Comparison of ENCODE assay signal across 17 cellular contexts in the genomic region with DNA sequence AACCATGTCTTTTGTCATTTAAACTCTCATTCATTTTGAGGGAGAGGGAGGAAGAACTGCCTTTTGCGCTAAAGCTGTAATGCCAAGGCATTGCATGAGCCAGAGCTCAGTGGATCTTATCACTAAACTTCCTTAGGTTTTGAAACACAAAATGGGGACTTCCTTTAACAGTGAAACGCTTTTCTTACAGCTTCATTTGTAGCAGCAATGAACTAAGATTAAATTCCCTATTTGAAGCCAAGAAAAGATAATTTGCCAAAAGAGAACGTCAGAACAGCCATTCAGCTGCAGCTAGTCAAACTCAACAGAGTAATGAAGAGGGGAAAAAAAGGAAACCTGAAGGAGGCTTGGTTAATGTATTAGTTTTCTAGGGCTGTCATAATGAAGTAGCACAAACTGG.
DNase-seq lines count a peak whose midpoint lies in the region; ATAC-seq and TF ChIP-seq lines count a peak whose summit lies in the region.
"Had no signal": no experiment of that assay in that cellular context is flagged by ENCODE, and none has a peak within 500 bp of the region (broad histone marks: within the 10 kb centered on the region; RNA-seq: fewer than 3 reads in every experiment).

No MANE protein-coding gene starts in this region.

- no peak for DNase-seq in IMR-90
- DNase-seq in epithelial cell of prostate (ENCODE audit: low read depth, low spot score): no peak
- peak in 1 of 3 donors; percentile 13 for DNase-seq in right cardiac atrium
- peak; percentile 7 for DNase-seq in putamen (ENCODE audit: low spot score)
- no peak for DNase-seq in esophagus squamous epithelium (lab: John Stamatoyannopoulos, UW)
- no peak for DNase-seq in osteocyte (ENCODE audit: extremely low spot score, unreplicated experiment)
- DNase-seq in NOMO-1 treated with dmso at 0.1 percent for 144 hours (lab: John Stamatoyannopoulos, UW; ENCODE audit: unreplicated experiment): no peak
- no peak for DNase-seq in CD8-positive, alpha-beta T cell
- DNase-seq: ACHN, AML-193, HCEC 1CT, NCI-H1417, NCI-H187 treated with DMSO at 0.1 percent for 48 hours, NCI-H345, NCI-H526, RPMI8226 had no signal

- no peak overlapping the region for H2BK5ac ChIP-seq in IMR-90 (ENCODE audit: low read depth, low read length, poor library complexity, severe bottlenecking)

- intact Hi-C loops in IMR-90 (cut with micrococcal nuclease): no loop called here
- intact Hi-C loops in right cardiac atrium (cut with DNase I): no loop called here
- intact Hi-C loops in esophagus squamous epithelium (cut with DNase I): no loop called here
- intact Hi-C loops in CD8-positive, alpha-beta T cell (cut with DNase I, micrococcal nuclease): no loop called here

- peaks cover 10% of the 10 kb centered on the region for H3K9me3 Mint-ChIP-seq in osteocyte (ENCODE audit: unreplicated experiment)
- no peaks in the 10 kb centered on the region for H3K9me3 Mint-ChIP-seq in CD8-positive, alpha-beta T cell

- WGBS in IMR-90 (ENCODE audit: extremely low coverage in 2 of 2, insufficient read length in 1 of 2), 2 experiments: no CpG with 5 or more reads among the region's 3 CpGs
- WGBS in right cardiac atrium: 29% methylated on average over 3 of the region's 3 CpGs
- 39 to 49% methylated on average over 3 of the region's 3 CpGs for WGBS in esophagus squamous epithelium, 2 donors

- TF ChIP-seq RAD21 in IMR-90 (IDR thresholded peaks at IDR 0.05; ENCODE audit: low read length): no peak

- peaks cover 87% of the 10 kb centered on the region for H3K4me1 Mint-ChIP-seq in osteocyte (ENCODE audit: unreplicated experiment)
- no peaks in the 10 kb centered on the region for H3K4me1 Mint-ChIP-seq in CD8-positive, alpha-beta T cell (ENCODE audit: low read depth)

- CTCF ChIA-PET in IMR-90 (lab: Yijun Ruan, JAX): no interaction called here
- CTCF ChIA-PET in CD8-positive, alpha-beta T cell (lab: Charles Lee): no interaction called here

- in situ Hi-C loops in IMR-90 (cut with MboI; ENCODE audit: low sequenced_read_pairs): loop anchor here (25.0 kb wide), 1 partner anchor 731 kb away; no protein-coding TSS in a partner anchor

- H3K4me3 ChIP-seq in IMR-90 (ENCODE audit: insufficient read depth, low read depth, low read length) (no peak overlapping the region), right cardiac atrium (ENCODE audit: low read length) (no peak overlapping the region), esophagus squamous epithelium (no peak overlapping the region)
- H3K4me3 ChIP-seq in CD8-positive, alpha-beta T cell (ENCODE audit: low read depth, low read length): no peak overlapping the region
- H3K4me3 ChIP-seq: K562 had no signal

- peaks cover 4% of the 10 kb centered on the region for H3K36me3 Mint-ChIP-seq in osteocyte (ENCODE audit: unreplicated experiment)
- H3K36me3 Mint-ChIP-seq in CD8-positive, alpha-beta T cell: no peaks in the 10 kb centered on the region

- no peak overlapping the region for H3K4me3 Mint-ChIP-seq in osteocyte (ENCODE audit: unreplicated experiment)
- no peak overlapping the region for H3K4me3 Mint-ChIP-seq in CD8-positive, alpha-beta T cell

- H2BK20ac ChIP-seq in IMR-90 (ENCODE audit: low read depth, low read length): no peak overlapping the region

- ATAC-seq in IMR-90 (ENCODE audit: low read depth): no peak
- ATAC-seq in right cardiac atrium: peak; percentile 84 to 87
- ATAC-seq in CD8-positive, alpha-beta T cell: no peak
- ATAC-seq: K562 had no signal

- POLR2A ChIA-PET in IMR-90 (lab: Charles Lee; ENCODE audit: unreplicated experiment): no interaction called here
- POLR2A ChIA-PET in CD8-positive, alpha-beta T cell (lab: Charles Lee): no interaction called here

- no peak overlapping the region for H3K27ac ChIP-seq in IMR-90 (ENCODE audit: insufficient read depth, low read length)
- peak overlapping the region; percentile 83 for H3K27ac ChIP-seq in epithelial cell of prostate
- H3K27ac ChIP-seq in right cardiac atrium (ENCODE audit: low read length): no peak overlapping the region
- H3K27ac ChIP-seq in esophagus squamous epithelium: no peak overlapping the region
- no peak overlapping the region for H3K27ac ChIP-seq in CD8-positive, alpha-beta T cell (ENCODE audit: low read depth, low read length)

- H3K9me3 ChIP-seq in IMR-90 (ENCODE audit: control insufficient read depth, insufficient read depth, low read length): no peaks in the 10 kb centered on the region
- no peaks in the 10 kb centered on the region for H3K9me3 ChIP-seq in right cardiac atrium (ENCODE audit: control insufficient read depth, low read length)
- no peaks in the 10 kb centered on the region for H3K9me3 ChIP-seq in esophagus squamous epithelium
- no peaks in the 10 kb centered on the region for H3K9me3 ChIP-seq in CD8-positive, alpha-beta T cell (ENCODE audit: low read length)

- TF ChIP-seq POLR2A in IMR-90 (IDR thresholded peaks at IDR 0.05; ENCODE audit: low read depth, low read length): no peak
- no peak for TF ChIP-seq POLR2A in esophagus squamous epithelium (IDR thresholded peaks at IDR 0.05)

- H2AK5ac ChIP-seq in IMR-90 (ENCODE audit: low read depth, low read length): no peak overlapping the region

- peak overlapping the region; percentile 11; the same call in 1 of the 2 replicates for H3K18ac ChIP-seq in IMR-90 (ENCODE audit: low read depth, low read length)

- no peak overlapping the region for H3K27ac Mint-ChIP-seq in osteocyte (ENCODE audit: unreplicated experiment)
- H3K27ac Mint-ChIP-seq in CD8-positive, alpha-beta T cell: no peak overlapping the region

- H2AK9ac ChIP-seq in IMR-90 (replicated peaks; ENCODE audit: low read depth, low read length, poor library complexity): no peak overlapping the region

- no peaks in the 10 kb centered on the region for H3K27me3 Mint-ChIP-seq in osteocyte (ENCODE audit: unreplicated experiment)
- H3K27me3 Mint-ChIP-seq in CD8-positive, alpha-beta T cell (ENCODE audit: low read depth): no peaks in the 10 kb centered on the region

- TF ChIP-seq CTCF in IMR-90 (conservative IDR thresholded peaks at IDR 0.05; ENCODE audit: low read depth, low read length) (no peak), esophagus squamous epithelium (IDR thresholded peaks at IDR 0.05) (no peak), osteocyte (IDR thresholded peaks at IDR 0.05) (no peak)
- no peak for TF ChIP-seq CTCF in CD8-positive, alpha-beta T cell (IDR thresholded peaks at IDR 0.05)

- H3K27me3 ChIP-seq in IMR-90 (ENCODE audit: control insufficient read depth, insufficient read depth, low read length) (no peaks in the 10 kb centered on the region), right cardiac atrium (ENCODE audit: control insufficient read depth, insufficient read depth) (no peaks in the 10 kb centered on the region), esophagus squamous epithelium (no peaks in the 10 kb centered on the region)
- no peaks in the 10 kb centered on the region for H3K27me3 ChIP-seq in CD8-positive, alpha-beta T cell (ENCODE audit: insufficient read depth, low read length)

- no peak overlapping the region for H3K56ac ChIP-seq in IMR-90 (ENCODE audit: extremely low read depth, insufficient read depth, low read length)

- H3K4me1 ChIP-seq in IMR-90 (ENCODE audit: control insufficient read depth, insufficient read depth, low read length): peaks cover 19% of the 10 kb centered on the region
- H3K4me1 ChIP-seq in right cardiac atrium (ENCODE audit: control insufficient read depth, insufficient read depth, low read length): no peaks in the 10 kb centered on the region
- H3K4me1 ChIP-seq in esophagus squamous epithelium: peaks cover 0 to 38% (median 2%) of the 10 kb centered on the region in 3 donors
- H3K4me1 ChIP-seq in CD8-positive, alpha-beta T cell (ENCODE audit: insufficient read depth, low read length): no peaks in the 10 kb centered on the region

- H3K14ac ChIP-seq in IMR-90 (replicated peaks; ENCODE audit: low read depth, low read length): no peak overlapping the region

- peaks cover 4% of the 10 kb centered on the region; the same call in 1 of the 2 replicates for H3K9me1 ChIP-seq in IMR-90 (ENCODE audit: insufficient read depth, low read length)

- no peak overlapping the region; the same call in 1 of the 2 replicates for H4K5ac ChIP-seq in IMR-90 (ENCODE audit: low read depth, low read length)

- dilution Hi-C loops in IMR-90 (cut with HindIII; ENCODE audit: low sequenced_read_pairs, unreplicated experiment): no loop called here

- no peaks in the 10 kb centered on the region for H4K20me1 ChIP-seq in IMR-90 (ENCODE audit: insufficient read depth, low read length)

- H4K8ac ChIP-seq in IMR-90 (ENCODE audit: low read depth in 2 of 2, low read length in 2 of 2): peak overlapping the region in 1 of 2 experiments; percentile 9; a peak in 1 of 4 replicates

- peak overlapping the region; percentile 59; the same call in 2 of the 3 replicates for H2BK15ac ChIP-seq in IMR-90 (ENCODE audit: low read depth, low read length)

- no peak overlapping the region for H4K91ac ChIP-seq in IMR-90 (ENCODE audit: insufficient read depth, low read depth, low read length)

- H3K4ac ChIP-seq in IMR-90 (ENCODE audit: low read depth, low read length): no peak overlapping the region

- no peak overlapping the region for H3K23ac ChIP-seq in IMR-90 (ENCODE audit: low read depth, low read length)

- H3K36me3 ChIP-seq in IMR-90 (ENCODE audit: control insufficient read depth, insufficient read depth, low read length): no peaks in the 10 kb centered on the region
- no peaks in the 10 kb centered on the region for H3K36me3 ChIP-seq in esophagus squamous epithelium
- no peaks in the 10 kb centered on the region for H3K36me3 ChIP-seq in CD8-positive, alpha-beta T cell (ENCODE audit: insufficient read depth, low read length)

- H3K4me2 ChIP-seq in IMR-90 (ENCODE audit: low read depth, low read length): no peak overlapping the region

- H3K9ac ChIP-seq in IMR-90 (ENCODE audit: low read depth, low read length): no peak overlapping the region

- no TSS peak for BruUV-seq in IMR-90 (replicated peaks; lab: Mats Ljungman, UMichigan)

- H3K79me1 ChIP-seq in IMR-90 (ENCODE audit: low read depth in 1 of 2, low read length in 2 of 2): no peaks in the 10 kb centered on the region

- no peak overlapping the region for H2BK120ac ChIP-seq in IMR-90 (ENCODE audit: low read depth, low read length)

- H2AFZ ChIP-seq in IMR-90 (replicated peaks; ENCODE audit: low read length, poor library complexity): no peak overlapping the region

TF ChIP-seq in IMR-90, 13 proteins besides CTCF, POLR2A, EP300 and RAD21:
- TF ChIP-seq BHLHE40 (IDR thresholded peaks at IDR 0.05; ENCODE audit: low read depth, low read length): no peak
- TF ChIP-seq CEBPB (IDR thresholded peaks at IDR 0.05; ENCODE audit: low read depth, low read length): no peak
- TF ChIP-seq RCOR1 (IDR thresholded peaks at IDR 0.05; ENCODE audit: insufficient replicate concordance, low read length): no peak
- no peak for TF ChIP-seq SMC3 (IDR thresholded peaks at IDR 0.05; ENCODE audit: low read depth, low read length)
- no peak for TF ChIP-seq MXI1 (IDR thresholded peaks at IDR 0.05; ENCODE audit: borderline replicate concordance, low read depth, low read length)
- no peak for TF ChIP-seq CHD1 (IDR thresholded peaks at IDR 0.05; ENCODE audit: low read depth, low read length)

Comparison
In these comparisons a context has a peak if more than half of its experiments do, and no peak if none do; other contexts are left out.
1. ATAC-seq: peak in right cardiac atrium (2 of 2); none in IMR-90 (single experiment) and CD8-positive, alpha-beta T cell (single experiment).